Comparison of ENCODE assay signal across 8 cellular contexts in genomic region chr3:15332405-15333098, GRCh38. TPM values are rescaled to one million over a fixed set of nuclear protein-coding genes. Genes with fewer than 3 reads are reported as not detected.
DNase-seq lines count a peak whose midpoint lies in the region; ATAC-seq, FAIRE-seq and TF ChIP-seq lines count a peak whose summit lies in the region.

A gene with protein sequence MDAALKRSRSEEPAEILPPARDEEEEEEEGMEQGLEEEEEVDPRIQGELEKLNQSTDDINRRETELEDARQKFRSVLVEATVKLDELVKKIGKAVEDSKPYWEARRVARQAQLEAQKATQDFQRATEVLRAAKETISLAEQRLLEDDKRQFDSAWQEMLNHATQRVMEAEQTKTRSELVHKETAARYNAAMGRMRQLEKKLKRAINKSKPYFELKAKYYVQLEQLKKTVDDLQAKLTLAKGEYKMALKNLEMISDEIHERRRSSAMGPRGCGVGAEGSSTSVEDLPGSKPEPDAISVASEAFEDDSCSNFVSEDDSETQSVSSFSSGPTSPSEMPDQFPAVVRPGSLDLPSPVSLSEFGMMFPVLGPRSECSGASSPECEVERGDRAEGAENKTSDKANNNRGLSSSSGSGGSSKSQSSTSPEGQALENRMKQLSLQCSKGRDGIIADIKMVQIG (minus strand): TSS chr3:15332586. CDS start chr3:15332408, 178 bp downstream.

- peak within 1 kb of the TSS; percentile 76 for H3K4me3 Mint-ChIP-seq in activated CD8-positive, alpha-beta T cell treated with anti-CD3 and anti-CD28 coated beads for 36 hours

- H3K36me3 Mint-ChIP-seq in activated CD8-positive, alpha-beta T cell treated with anti-CD3 and anti-CD28 coated beads for 36 hours (ENCODE audit: low read depth), result peaks cover 2% of the 10 kb centered on the region

- ATAC-seq in HG02973 (IDR thresholded peaks at IDR 0.05; ENCODE audit: unreplicated experiment), result peak; percentile 78
- ATAC-seq in activated CD8-positive, alpha-beta T cell treated with anti-CD3 and anti-CD28 coated beads for 36 hours, result peak; percentile 90

- intact Hi-C loops in activated CD8-positive, alpha-beta T cell treated with anti-CD3 and anti-CD28 coated beads for 36 hours (cut with micrococcal nuclease), result loop anchor here (2.0 to 5.0 kb wide), 2 partner anchors 28 to 65 kb away; no protein-coding TSS in a partner anchor

- DNase-seq in 8988T, result peak; percentile 87
- DNase-seq in GM18507 (ENCODE audit: extremely low spot score, insufficient read length, low read depth), result peak; percentile 71
- DNase-seq in NCI-H510A treated with DMSO at 0.1 percent for 48 hours (lab: John Stamatoyannopoulos, UW), result peak; percentile 66
- peak; percentile 73 for DNase-seq in activated CD8-positive, alpha-beta T cell treated with anti-CD3 and anti-CD28 coated beads for 36 hours
- peak; percentile 57 for DNase-seq in effector CD4-positive, alpha-beta T cell
- peak; percentile 75 to 77 for DNase-seq in lung microvascular endothelial cell (ENCODE audit: low read depth in 2 of 2)
- peak; percentile 41 to 68 (median 54) for DNase-seq in stimulated activated CD4-positive, alpha-beta T cell treated with anti-CD3 and anti-CD28 coated beads, TNF-alpha, amount 100 ng/mL, for 48 hours (ENCODE audit: low read depth in 3 of 3)

- H3K4me1 Mint-ChIP-seq in activated CD8-positive, alpha-beta T cell treated with anti-CD3 and anti-CD28 coated beads for 36 hours (ENCODE audit: low read depth), result peaks cover 44% of the 10 kb centered on the region

- FAIRE-seq in GM18507 (lab: Jason Lieb, UNC), result peak; percentile 58

- peak; percentile 79 for TF ChIP-seq CTCF in activated CD8-positive, alpha-beta T cell treated with anti-CD3 and anti-CD28 coated beads for 36 hours (IDR thresholded peaks at IDR 0.05)

- H3K27me3 Mint-ChIP-seq in activated CD8-positive, alpha-beta T cell treated with anti-CD3 and anti-CD28 coated beads for 36 hours, result peaks cover 6% of the 10 kb centered on the region

- POLR2A ChIA-PET in activated CD8-positive, alpha-beta T cell treated with anti-CD3 and anti-CD28 coated beads for 36 hours (lab: Charles Lee), result interaction anchor here (0.7 to 1.9 kb wide), 7 partner anchors 12 to 63 kb away, joined by 3 to 10 read pairs (median 3); no protein-coding TSS in a partner anchor

- CTCF ChIA-PET in activated CD8-positive, alpha-beta T cell treated with anti-CD3 and anti-CD28 coated beads for 36 hours (lab: Charles Lee), result interaction anchor here (0.5 to 8.0 kb wide), 36 partner anchors 9 to 224 kb away, joined by 3 to 122 read pairs (median 4); no protein-coding TSS in a partner anchor

- peak within 1 kb of the TSS; percentile 70 for H3K27ac Mint-ChIP-seq in activated CD8-positive, alpha-beta T cell treated with anti-CD3 and anti-CD28 coated beads for 36 hours

- H3K9me3 Mint-ChIP-seq in activated CD8-positive, alpha-beta T cell treated with anti-CD3 and anti-CD28 coated beads for 36 hours, result no peaks in the 10 kb centered on the region

RNA-seq across cellular contexts. Expression of the gene that starts here (rescaled TPM):
- total RNA-seq in activated CD8-positive, alpha-beta T cell treated with anti-CD3 and anti-CD28 coated beads for 36 hours, result 1 to 10 TPM; 2.0 to 2.4 TPM
- 42.3 and 43.4 TPM in 2 replicates for total RNA-seq in lung microvascular endothelial cell

Comparison
In these comparisons a context has a peak if more than half of its experiments do, and no peak if none do; other contexts are left out.
1. Peak in every context shown above with its lines: DNase-seq and ATAC-seq.
2. RNA of the gene that starts here (total RNA-seq): 42.3 to 43.4 TPM in lung microvascular endothelial cell; 2.0 to 2.4 TPM in activated CD8-positive, alpha-beta T cell treated with anti-CD3 and anti-CD28 coated beads for 36 hours; every median in the first group is over 10 times any median in the second.